ENCODE assay signal across 8 cellular contexts in genomic region chr10:6162589-6163356, GRCh38. TPM values are rescaled to one million over a fixed set of nuclear protein-coding genes. Genes with fewer than 3 reads are reported as not detected.
A peak's percentile ranks its signal among the peaks of the same experiment; 100 is the strongest.
DNase-seq lines count a peak whose midpoint lies in the region; FAIRE-seq and TF ChIP-seq lines count a peak whose summit lies in the region.

No MANE protein-coding gene starts in this region.

- H4K8ac ChIP-seq in H1 (ENCODE audit: extremely low read depth, insufficient read depth, low read length), result no peak overlapping the region

- no peak overlapping the region for H2AK5ac ChIP-seq in H1 (ENCODE audit: low read depth, low read length)

- H2AFZ ChIP-seq in OCI-LY3 (ENCODE audit: low read depth, low read length) (no peak overlapping the region; the same call in 1 of the 2 replicates), H1 (ENCODE audit: low read length) (no peak overlapping the region)

- H3K79me1 ChIP-seq in H1 (ENCODE audit: low read depth, low read length), result no peaks in the 10 kb centered on the region; the same call in 1 of the 2 replicates

- no peak for TF ChIP-seq CTCF in OCI-LY3 (IDR thresholded peaks at IDR 0.05; ENCODE audit: low read depth, low read length)
- no peak for TF ChIP-seq CTCF in H1 (IDR thresholded peaks at IDR 0.05; ENCODE audit: control extremely low read depth in 1 of 3, insufficient read depth in 1 of 3, low read depth in 1 of 3, low read length in 3 of 3)
- no peak for TF ChIP-seq CTCF in ovary (IDR thresholded peaks at IDR 0.05)

- TF ChIP-seq EP300 in H1 (IDR thresholded peaks at IDR 0.05; ENCODE audit: borderline replicate concordance in 1 of 2, low read depth in 2 of 2, low read length in 2 of 2) (no peak), ovary (IDR thresholded peaks at IDR 0.05) (no peak)

- H2BK20ac ChIP-seq in H1 (ENCODE audit: low read length), result no peak overlapping the region

- no peak overlapping the region for H2BK5ac ChIP-seq in H1 (ENCODE audit: low read depth, low read length)

- H3K9ac ChIP-seq in OCI-LY3 (ENCODE audit: low read length) (peak overlapping the region; percentile 35; the same call in 1 of the 2 replicates), H1 (replicated peaks in 1 of 4; ENCODE audit: extremely low read depth in 1 of 4, low read depth in 3 of 4, low read length in 3 of 4) (no peak overlapping the region; a peak in 1 of 7 replicates)

- WGBS in H1 (ENCODE audit: extremely low coverage in 1 of 2, insufficient coverage in 1 of 2, insufficient read length in 1 of 2, insufficient replicate concordance in 2 of 2, low coverage in 1 of 2, low lambda C conversion rate in 2 of 2, missing lambda C conversion rate in 1 of 2), 2 experiments, result 81% methylated on average over 12 of the region's 12 CpGs; no CpG with 5 or more reads in 1 of the 2 experiments
- 4 to 8% (median 5%) methylated on average over 12 of the region's 12 CpGs for WGBS in ovary, 3 donors

- H3K9me3 ChIP-seq in OCI-LY3 (ENCODE audit: insufficient read depth, low read length) (no peaks in the 10 kb centered on the region), H1 (ENCODE audit: insufficient read depth in 2 of 2, low read depth in 1 of 2, low read length in 1 of 2) (no peaks in the 10 kb centered on the region), ovary (no peaks in the 10 kb centered on the region)

- H3K27me3 ChIP-seq in OCI-LY3 (ENCODE audit: low read depth, low read length), result no peaks in the 10 kb centered on the region
- no peaks in the 10 kb centered on the region for H3K27me3 ChIP-seq in H1 (replicated peaks in 1 of 4; ENCODE audit: control insufficient read depth in 3 of 4, extremely low read depth in 1 of 4, insufficient read depth in 3 of 4, low read length in 3 of 4)
- no peaks in the 10 kb centered on the region for H3K27me3 ChIP-seq in ovary

- H3K4me1 ChIP-seq in OCI-LY3 (ENCODE audit: low read length) (peaks cover 4% of the 10 kb centered on the region), H1 (replicated peaks in 1 of 4; ENCODE audit: control insufficient read depth in 3 of 4, insufficient read depth in 4 of 4, low read length in 3 of 4) (peaks cover 0 to 2% (median 0%) of the 10 kb centered on the region in 4 experiments; a peak in 1 of 7 replicates), ovary (ENCODE audit: insufficient read depth) (peaks cover 5% of the 10 kb centered on the region)

- TF ChIP-seq RAD21 in H1 (IDR thresholded peaks at IDR 0.05 in 1 of 2, conservative IDR thresholded peaks at IDR 0.05 in 1 of 2; ENCODE audit: low read depth in 2 of 2, low read length in 2 of 2), result no peak

- no peak overlapping the region for H3K14ac ChIP-seq in H1 (ENCODE audit: insufficient read length)

- H3K23ac ChIP-seq in H1 (ENCODE audit: insufficient read length), result no peak overlapping the region

- FAIRE-seq in H1 (lab: Jason Lieb, UNC), result no peak

- H4K91ac ChIP-seq in H1 (replicated peaks; ENCODE audit: insufficient read length, low read length), result no peak overlapping the region

- H3K56ac ChIP-seq in H1 (replicated peaks; ENCODE audit: insufficient read length, low read depth, low read length), result no peak overlapping the region

- CTCF ChIA-PET in H1 (lab: Charles Lee; ENCODE audit: partially characterized antibody), result interaction anchor here (0.7 to 2.8 kb wide), 7 partner anchors 10 to 231 kb away, joined by 3 to 19 read pairs (median 3); no protein-coding TSS in a partner anchor

- H2BK12ac ChIP-seq in H1 (ENCODE audit: low read depth, low read length), result no peak overlapping the region; the same call in 1 of the 2 replicates

- no peak overlapping the region for H4K5ac ChIP-seq in H1 (ENCODE audit: insufficient read length, low read depth, low read length)

- H3K79me2 ChIP-seq in OCI-LY3 (ENCODE audit: low read length), result peaks cover 46% of the 10 kb centered on the region
- H3K79me2 ChIP-seq in H1 (ENCODE audit: control insufficient read depth in 1 of 2, insufficient read depth in 2 of 2, low read length in 2 of 2), result peaks cover 0 to 32% of the 10 kb centered on the region in 2 experiments; a peak in 2 of 4 replicates

- no peak overlapping the region for H2BK120ac ChIP-seq in H1 (replicated peaks; ENCODE audit: low read depth, low read length)

- H3K36me3 ChIP-seq in OCI-LY3 (replicated peaks; ENCODE audit: low read depth, low read length) (peaks cover 6% of the 10 kb centered on the region), H1 (ENCODE audit: control insufficient read depth in 2 of 4, insufficient read depth in 4 of 4, low read length in 3 of 4) (peaks cover 0 to 2% (median under 1%) of the 10 kb centered on the region in 4 experiments; a peak in 1 of 8 replicates), ovary (no peaks in the 10 kb centered on the region)

- peak overlapping the region; percentile 50 for H3K4me2 ChIP-seq in OCI-LY3 (ENCODE audit: low read length)
- peak overlapping the region; percentile 68 to 78 for H3K4me2 ChIP-seq in H1 (ENCODE audit: insufficient read depth in 1 of 2, low read depth in 2 of 2, low read length in 2 of 2)

- POLR2A ChIA-PET in H1 (lab: Charles Lee; ENCODE audit: partially characterized antibody), result interaction anchor here (0.9 to 2.2 kb wide), 8 partner anchors 10 to 40 kb away, joined by 3 to 12 read pairs (median 6); partner anchors contain the start of gene PFKFB3

- H3K4me3 ChIP-seq in OCI-LY3 (ENCODE audit: low read length), result peak overlapping the region; percentile 68
- peak overlapping the region in 1 of 4 experiments; percentile 88; a peak in 5 of 8 replicates for H3K4me3 ChIP-seq in H1 (ENCODE audit: extremely low read depth in 1 of 4, insufficient read depth in 2 of 4, low read depth in 3 of 4, low read length in 4 of 4)
- H3K4me3 ChIP-seq in ovary, result peak overlapping the region; percentile 75

- H3K18ac ChIP-seq in H1 (ENCODE audit: extremely low read depth, low read length), result no peak overlapping the region

- no peaks in the 10 kb centered on the region for H3K23me2 ChIP-seq in H1 (ENCODE audit: low read depth, low read length)

- no peak overlapping the region for H3K27ac ChIP-seq in OCI-LY3 (ENCODE audit: low read length)
- H3K27ac ChIP-seq in H1 (ENCODE audit: low read depth, low read length), result no peak overlapping the region
- peak overlapping the region; percentile 7 to 77 for H3K27ac ChIP-seq in ovary

- peaks cover 22% of the 10 kb centered on the region for H4K20me1 ChIP-seq in OCI-LY3 (ENCODE audit: insufficient read depth, low read length)
- peaks cover 0 to 3% of the 10 kb centered on the region in 2 experiments for H4K20me1 ChIP-seq in H1 (replicated peaks in 1 of 2; ENCODE audit: control insufficient read depth in 1 of 2, insufficient read depth in 2 of 2, low read length in 2 of 2)

- DNase-seq in DMS114 treated with DMSO at 0.1 percent for 48 hours (lab: John Stamatoyannopoulos, UW; ENCODE audit: unreplicated experiment), result peak; percentile 45
- DNase-seq in H1 (ENCODE audit: low read depth in 1 of 2, low spot score in 2 of 2), result no peak
- peak; percentile 64 to 79 (median 72) for DNase-seq in ovary
- DNase-seq in Ammon's horn (ENCODE audit: low spot score), result no peak
- no peak for DNase-seq in stimulated activated CD4-positive, alpha-beta T cell treated with anti-CD3 and anti-CD28 coated beads, Interleukin-12 subunit alpha, Interleukin-12 subunit beta, amount 100 ng/mL, for 4 hours
- no peak for DNase-seq in NCI-H2196 (lab: John Stamatoyannopoulos, UW; ENCODE audit: unreplicated experiment)
- no peak for DNase-seq in COLO668 (lab: John Stamatoyannopoulos, UW; ENCODE audit: unreplicated experiment)

- no peak overlapping the region for H3K4ac ChIP-seq in H1 (replicated peaks; ENCODE audit: insufficient read length, low read depth, low read length)

- no peak for TF ChIP-seq POLR2A in H1 (IDR thresholded peaks at IDR 0.05; ENCODE audit: control extremely low read depth in 1 of 2, low read depth in 2 of 2, low read length in 2 of 2)
- TF ChIP-seq POLR2A in ovary (IDR thresholded peaks at IDR 0.05), result no peak

- intact Hi-C loops in ovary (cut with DNase I), result loop anchor here in 2 of 4 donors (2.0 kb wide), 1 partner anchor 40 kb away; the partner anchor contains the start of gene PFKFB3 (in 2 of the 2)

- H2BK15ac ChIP-seq in H1 (ENCODE audit: low read length), result no peak overlapping the region

TF ChIP-seq in H1, 55 proteins besides CTCF, POLR2A, EP300 and RAD21 (continues in another document):
- no peak for TF ChIP-seq SP2 (IDR thresholded peaks at IDR 0.05; ENCODE audit: low read length)
- TF ChIP-seq SIN3A (conservative IDR thresholded peaks at IDR 0.05 in 1 of 2, IDR thresholded peaks at IDR 0.05 in 1 of 2; ENCODE audit: low read depth in 1 of 2, low read length in 2 of 2), result no peak
- no peak for TF ChIP-seq YY1 (IDR thresholded peaks at IDR 0.05; ENCODE audit: low read depth, low read length)
- TF ChIP-seq GTF2F1 (IDR thresholded peaks at IDR 0.05; ENCODE audit: borderline replicate concordance, low read depth, low read length), result no peak
- no peak for TF ChIP-seq TEAD4 (IDR thresholded peaks at IDR 0.05; ENCODE audit: low read depth, low read length)
- TF ChIP-seq ATF2 (IDR thresholded peaks at IDR 0.05; ENCODE audit: low read length), result no peak
- TF ChIP-seq HDAC2 (IDR thresholded peaks at IDR 0.05; ENCODE audit: borderline replicate concordance in 1 of 2, low read depth in 2 of 2, low read length in 2 of 2), result no peak
- TF ChIP-seq POU5F1 (IDR thresholded peaks at IDR 0.05; ENCODE audit: low read depth, low read length), result no peak
- no peak for TF ChIP-seq JUN (IDR thresholded peaks at IDR 0.05; ENCODE audit: low read depth, low read length)
- TF ChIP-seq SAP30 (IDR thresholded peaks at IDR 0.05; ENCODE audit: insufficient read depth, insufficient replicate concordance, low read length), result no peak

RNA-seq across cellular contexts. Expression of gene PFKFB3, which starts 40.0 kb away (rescaled TPM):
- total RNA-seq in H1 (2021; fragmentation: NEBNext Ultra II Directional; extraction: Animal tissue kit (Norgen Biotek cat#: 25700)), result 27.3 and 32.0 TPM in 2 replicates
- polyA plus RNA-seq in H1 (2011; rRNA removed), result 15.6 and 27.5 TPM in 2 replicates
- polyA plus RNA-seq in H1 (2011; cell fraction: cytosol; rRNA removed), result 16.8 TPM
- polyA plus RNA-seq in H1 (2011; cell fraction: nucleus; rRNA removed), result 47.6 TPM
- 18.4 to 25.7 TPM (median 22.3 TPM) in 4 replicates for polyA plus RNA-seq in H1 (2012, experiment 1 of 2)
- 11.8 TPM for polyA plus RNA-seq in H1 (2012, experiment 2 of 2)
- polyA plus RNA-seq in H1 (2013, experiment 1 of 2), result 11.7 TPM
- polyA plus RNA-seq in H1 (2013, experiment 2 of 2), result 11.3 TPM
- 28.8 and 34.1 TPM in 2 replicates for polyA minus RNA-seq in H1 (2011; rRNA and poly(A)+ RNA removed)
- polyA minus RNA-seq in H1 (2011; cell fraction: cytosol; rRNA and poly(A)+ RNA removed), result 15.3 TPM
- polyA minus RNA-seq in H1 (2011; cell fraction: nucleus; rRNA and poly(A)+ RNA removed), result 55.3 TPM
- 10 to 100 TPM; 28.7 to 60.8 (median 41.6) TPM for total RNA-seq in ovary
- polyA plus RNA-seq in ovary, result 10 to 100 TPM; 15.3 to 24.5 TPM

Comparison
In these comparisons a context has a peak if more than half of its experiments do, and no peak if none do; other contexts are left out.
1. DNase-seq: peak in DMS114 treated with DMSO at 0.1 percent for 48 hours (single experiment) and ovary (5 of 5); none in H1 (0 of 2), Ammon's horn (single experiment), stimulated activated CD4-positive, alpha-beta T cell treated with anti-CD3 and anti-CD28 coated beads, Interleukin-12 subunit alpha, Interleukin-12 subunit beta, amount 100 ng/mL, for 4 hours (single experiment), NCI-H2196 (single experiment) and COLO668 (single experiment).
2. H3K27ac ChIP-seq: peak in ovary (2 of 2); none in OCI-LY3 (single experiment) and H1 (single experiment).